Comparison of ENCODE assay signal across 1 cellular context in genomic region chr16:30473231-30474061, GRCh38.
TF ChIP-seq lines count a peak whose summit lies in the region.

No MANE protein-coding gene starts in this region.

TF ChIP-seq in GM12878, 131 proteins besides CTCF, POLR2A, EP300 and RAD21 (continues in another document):
- TF ChIP-seq ZNF384 (IDR thresholded peaks at IDR 0.05; ENCODE audit: borderline replicate concordance, low read depth, low read length) (no peak), SIN3A (IDR thresholded peaks at IDR 0.05; ENCODE audit: low read depth, low read length) (peak; percentile 59; the same call in 1 of the 2 replicates), POU2F2 (IDR thresholded peaks at IDR 0.05; ENCODE audit: borderline replicate concordance, low read depth, low read length) (peak; percentile 46; the same call in 1 of the 3 replicates), NR2C1 (IDR thresholded peaks at IDR 0.05) (no peak), SMC3 (IDR thresholded peaks at IDR 0.05; ENCODE audit: borderline replicate concordance, low read length) (no peak; the same call in 1 of the 2 replicates), SMAD1 (IDR thresholded peaks at IDR 0.05; ENCODE audit: low read depth, partially characterized antibody) (peak; percentile 69), TBL1XR1 (IDR thresholded peaks at IDR 0.05; ENCODE audit: low read depth, low read length) (peak; percentile 83), POLR2AphosphoS5 (IDR thresholded peaks at IDR 0.05; ENCODE audit: low read length) (peak; percentile 62; the same call in 1 of the 2 replicates), LARP7 (IDR thresholded peaks at IDR 0.05) (no peak), MTA2 (IDR thresholded peaks at IDR 0.05; ENCODE audit: low read depth) (peak; percentile 80), ATF7 (IDR thresholded peaks at IDR 0.05; ENCODE audit: low read depth) (peak; percentile 82), CEBPZ (IDR thresholded peaks at IDR 0.05; ENCODE audit: low read depth, low read length) (no peak), RB1 (IDR thresholded peaks at IDR 0.05; ENCODE audit: borderline replicate concordance) (0 out of 2 replicates have a peak, but pooled peaks have one; percentile 72), TCF12 (IDR thresholded peaks at IDR 0.05; ENCODE audit: low read depth, low read length) (peak; percentile 65; the same call in 1 of the 2 replicates), GATAD2B (conservative IDR thresholded peaks at IDR 0.05; ENCODE audit: low read depth) (peak; percentile 99), HSF1 (IDR thresholded peaks at IDR 0.05; ENCODE audit: low read depth, low read length) (no peak), ETV6 (conservative IDR thresholded peaks at IDR 0.05 in 1 of 2, IDR thresholded peaks at IDR 0.05 in 1 of 2; ENCODE audit: borderline replicate concordance in 1 of 2, low read depth in 1 of 2) (no peak), CHD2 (IDR thresholded peaks at IDR 0.05; ENCODE audit: borderline replicate concordance, low read depth, low read length) (peak; percentile 58; the same call in 1 of the 2 replicates), ZNF687 (IDR thresholded peaks at IDR 0.05) (peak; percentile 79; the same call in 1 of the 2 replicates), IKZF2 (IDR thresholded peaks at IDR 0.05) (peak; percentile 82 to 87), MLLT1 (IDR thresholded peaks at IDR 0.05) (no peak), ATF2 (IDR thresholded peaks at IDR 0.05; ENCODE audit: low read length) (peak; percentile 25; the same call in 1 of the 2 replicates), BACH1 (IDR thresholded peaks at IDR 0.05; ENCODE audit: borderline replicate concordance) (peak; percentile 52; the same call in 1 of the 2 replicates), BHLHE40 (IDR thresholded peaks at IDR 0.05; ENCODE audit: borderline replicate concordance in 1 of 2, low read depth in 2 of 2, low read length in 1 of 2) (no peak; a peak in 1 of 4 replicates), IKZF1 (conservative IDR thresholded peaks at IDR 0.05) (peak; percentile 97), BCLAF1 (IDR thresholded peaks at IDR 0.05) (no peak), KAT2A (conservative IDR thresholded peaks at IDR 0.05; ENCODE audit: control insufficient read depth, low read depth, low read length) (no peak), TCF7 (IDR thresholded peaks at IDR 0.05; ENCODE audit: borderline replicate concordance) (no peak), TAF1 (IDR thresholded peaks at IDR 0.05; ENCODE audit: borderline replicate concordance, low read depth, low read length) (no peak), CREM (IDR thresholded peaks at IDR 0.05; ENCODE audit: low read depth) (peak; percentile 57), HDGF (IDR thresholded peaks at IDR 0.05) (no peak; the same call in 1 of the 2 replicates), USF1 (IDR thresholded peaks at IDR 0.05; ENCODE audit: borderline replicate concordance, extremely low read length, insufficient read depth, low read depth, low read length) (no peak), CHD4 (IDR thresholded peaks at IDR 0.05) (no peak), CBFB (IDR thresholded peaks at IDR 0.05; ENCODE audit: low read depth) (peak; percentile 91), ELK1 (IDR thresholded peaks at IDR 0.05; ENCODE audit: low read depth, low read length) (no peak), ZNF207 (IDR thresholded peaks at IDR 0.05; ENCODE audit: borderline replicate concordance) (no peak), RELB (IDR thresholded peaks at IDR 0.05; ENCODE audit: low read depth) (peak; percentile 78; the same call in 1 of the 2 replicates), ZNF24 (IDR thresholded peaks at IDR 0.05) (peak; percentile 74; the same call in 1 of the 2 replicates)
